Comparison of ENCODE assay signal across 11 cellular contexts in genomic region chr5:79495311-79495710, GRCh38. TPM values are rescaled to one million over a fixed set of nuclear protein-coding genes. Genes with fewer than 3 reads are reported as not detected.
DNase-seq lines count a peak whose midpoint lies in the region; ATAC-seq and TF ChIP-seq lines count a peak whose summit lies in the region.
"Had no signal": no experiment of that assay in that cellular context is flagged by ENCODE, and none has a peak within 500 bp of the region (broad histone marks: within the 10 kb centered on the region; RNA-seq: fewer than 3 reads in every experiment).

No MANE protein-coding gene starts in this region.

- intact Hi-C loops in gastrocnemius medialis (cut with DNase I; ENCODE audit: low total_unique reads), result loop anchor here (10.0 kb wide), 1 partner anchor 759 kb away; the partner anchor contains the start of gene SERINC5

- H3K27ac ChIP-seq in gastrocnemius medialis, result peak overlapping the region; percentile 47 to 74 (median 66)
- H3K27ac ChIP-seq: vagina had no signal

- no peaks in the 10 kb centered on the region for H3K36me3 ChIP-seq in gastrocnemius medialis
- H3K36me3 ChIP-seq: vagina had no signal

- TF ChIP-seq POLR2A in gastrocnemius medialis (IDR thresholded peaks at IDR 0.05), result no peak

- peaks cover 42 to 53% of the 10 kb centered on the region in 2 donors for H3K4me1 ChIP-seq in gastrocnemius medialis
- H3K4me1 ChIP-seq: vagina had no signal

- TF ChIP-seq CTCF in epithelial cell of esophagus (IDR thresholded peaks at IDR 0.05; ENCODE audit: insufficient read depth, low read depth, low read length, missing control alignments), result no peak
- no peak for TF ChIP-seq CTCF in gastrocnemius medialis (IDR thresholded peaks at IDR 0.05 in 4 of 5, conservative IDR thresholded peaks at IDR 0.05 in 1 of 5)

- in situ Hi-C loops in gastrocnemius medialis (cut with MboI; ENCODE audit: low sequenced_read_pairs in 4 of 4), result no loop called here

- ATAC-seq in gastrocnemius medialis (peak; percentile 32 to 49), GM19467 (IDR thresholded peaks at IDR 0.05; ENCODE audit: unreplicated experiment) (no peak), HG02763 (IDR thresholded peaks at IDR 0.05; ENCODE audit: unreplicated experiment) (no peak)

- no peak overlapping the region for H3K4me3 ChIP-seq in epithelial cell of esophagus (ENCODE audit: low read length)
- no peak overlapping the region for H3K4me3 ChIP-seq in gastrocnemius medialis
- H3K4me3 ChIP-seq: vagina had no signal

- DNase-seq in SIG-M5 treated with dmso at 0.1 percent for 504 hours (lab: John Stamatoyannopoulos, UW; ENCODE audit: unreplicated experiment), result peak; percentile 22
- no peak for DNase-seq in SIG-M5 (lab: John Stamatoyannopoulos, UW)
- DNase-seq in NCI-H510A treated with DMSO at 0.1 percent for 48 hours (lab: John Stamatoyannopoulos, UW), result peak; percentile 32
- peak; percentile 86 for DNase-seq in epithelial cell of esophagus (ENCODE audit: low read depth)
- DNase-seq in gastrocnemius medialis, result no peak
- DNase-seq in activated CD4-positive, alpha-beta T cell treated with anti-CD3 and anti-CD28 coated beads for 4 hours, result no peak
- DNase-seq: left cardiac atrium, RPMI8226 had no signal

- H3K27me3 ChIP-seq in gastrocnemius medialis, result no peaks in the 10 kb centered on the region
- H3K27me3 ChIP-seq: vagina had no signal

- H3K9me3 ChIP-seq in gastrocnemius medialis, result no peaks in the 10 kb centered on the region
- H3K9me3 ChIP-seq: vagina had no signal

RNA-seq across cellular contexts. Expression of gene HOMER1, which starts 18.6 kb away (rescaled TPM):
- 10 to 100 TPM; 23.5 to 51.0 (median 33.0) TPM for total RNA-seq in gastrocnemius medialis

Comparison
In these comparisons a context has a peak if more than half of its experiments do, and no peak if none do; other contexts are left out.
1. DNase-seq: peak in SIG-M5 treated with dmso at 0.1 percent for 504 hours (single experiment), NCI-H510A treated with DMSO at 0.1 percent for 48 hours (single experiment) and epithelial cell of esophagus (single experiment); none in SIG-M5 (single experiment), gastrocnemius medialis (0 of 2) and activated CD4-positive, alpha-beta T cell treated with anti-CD3 and anti-CD28 coated beads for 4 hours (0 of 2).
2. ATAC-seq: peak in gastrocnemius medialis (2 of 2); none in GM19467 (single experiment) and HG02763 (single experiment).